In genomic region chr3:189080745-189081144, GRCh38 we compare ENCODE assay signal across 6 cellular contexts.
"Had no signal": no experiment of that assay in that cellular context is flagged by ENCODE, and none has a peak within 500 bp of the region (broad histone marks: within the 10 kb centered on the region; RNA-seq: fewer than 3 reads in every experiment).

No MANE protein-coding gene starts in this region.

- H3K36me3 ChIP-seq: HAP-1 had no signal

- H3K9me3 ChIP-seq: HAP-1 had no signal

- H3K36me3 Mint-ChIP-seq: IgD-negative memory B cell had no signal

- H3K4me1 Mint-ChIP-seq: GM23338, IgD-negative memory B cell had no signal

- H3K4me2 ChIP-seq: GM23338 had no signal

- H3K4me3 ChIP-seq: GM23338, HAP-1 had no signal

- H3K27ac Mint-ChIP-seq: GM23338, IgD-negative memory B cell had no signal

- ATAC-seq: GM23338, HCT116 had no signal

- H3K27me3 Mint-ChIP-seq: IgD-negative memory B cell had no signal

- H3K4me1 ChIP-seq: HAP-1 had no signal

- H3K4me3 Mint-ChIP-seq: GM23338, IgD-negative memory B cell had no signal

- DNase-seq: H7, KBM-7 had no signal

- H3K9me3 Mint-ChIP-seq: GM23338 had no signal

- H2AFZ ChIP-seq: GM23338 had no signal
